Comparison of ENCODE assay signal across 1 cellular context in genomic region chr4:52709155-52709554, GRCh38.
TF ChIP-seq lines count a peak whose summit lies in the region.

No MANE protein-coding gene starts in this region.

TF ChIP-seq in K562, 482 proteins besides CTCF, POLR2A, EP300 and RAD21 (continued from another document):
- no peak for TF ChIP-seq CHD7 (IDR thresholded peaks at IDR 0.05; ENCODE audit: low read depth, low read length)
- no peak for TF ChIP-seq MAX (CRISPR knock-in tag; IDR thresholded peaks at IDR 0.05)
- TF ChIP-seq IFI16 (CRISPR knock-in tag; IDR thresholded peaks at IDR 0.05): no peak
- TF ChIP-seq CEBPB (tag; IDR thresholded peaks at IDR 0.05): no peak
- no peak for TF ChIP-seq RBM15 (IDR thresholded peaks at IDR 0.05; ENCODE audit: insufficient read depth, low read length)
- TF ChIP-seq TAF15 (IDR thresholded peaks at IDR 0.05; ENCODE audit: low read depth, low read length): no peak
- no peak for TF ChIP-seq KHSRP (IDR thresholded peaks at IDR 0.05)
- no peak for TF ChIP-seq NELFE (IDR thresholded peaks at IDR 0.05; ENCODE audit: insufficient read depth, insufficient read length)
TF ChIP-seq in K562: peak in this region for 0.
